20 cellular contexts compared by ENCODE assay signal in the genomic region with DNA sequence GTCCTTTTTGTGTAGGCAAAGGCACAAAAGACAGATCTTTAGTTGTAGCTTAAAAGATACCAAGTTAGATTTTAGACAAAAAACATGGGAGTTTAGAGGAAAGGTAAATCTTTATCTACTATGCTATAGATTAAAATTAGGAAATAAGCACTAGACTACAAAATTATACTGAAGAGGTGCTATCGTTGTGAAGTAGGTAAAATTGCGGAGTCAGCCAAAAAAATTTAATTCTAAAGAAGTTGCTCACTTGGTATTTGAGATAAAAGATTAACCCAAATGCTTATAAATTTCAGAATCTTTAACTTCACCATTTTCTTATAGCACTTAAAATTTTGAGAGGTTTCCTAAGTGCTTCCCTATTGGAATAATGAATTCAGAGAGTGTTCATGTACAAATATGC.
"Had no signal": no experiment of that assay in that cellular context is flagged by ENCODE, and none has a peak within 500 bp of the region (broad histone marks: within the 10 kb centered on the region; RNA-seq: fewer than 3 reads in every experiment).

No MANE protein-coding gene starts in this region.

- H2AFZ ChIP-seq: parathyroid adenoma had no signal

- H3K9ac ChIP-seq: parathyroid adenoma had no signal

- H3K36me3 ChIP-seq: adrenal gland, esophagus squamous epithelium, sigmoid colon, tibial artery had no signal

- H3K4me1 ChIP-seq: adrenal gland, esophagus squamous epithelium, parathyroid adenoma, sigmoid colon, tibial artery had no signal

- H3K79me2 ChIP-seq: parathyroid adenoma had no signal

- H3K9me3 ChIP-seq: adrenal gland, esophagus squamous epithelium, sigmoid colon, tibial artery had no signal

- H3K27ac ChIP-seq: adrenal gland, esophagus squamous epithelium, parathyroid adenoma, sigmoid colon, tibial artery had no signal

- H3K27me3 ChIP-seq: adrenal gland, esophagus squamous epithelium, sigmoid colon, tibial artery had no signal

- H3K9me3 Mint-ChIP-seq: mesothelial cell of epicardium, WTC11 had no signal

- H3K27ac Mint-ChIP-seq: activated CD4-positive, alpha-beta T cell treated with anti-CD3 and anti-CD28 coated beads for 36 hours; activated naive CD4-positive, alpha-beta T cell treated with anti-CD3 and anti-CD28 coated beads, Interleukin-2, amount 50 U/mL, for 72 hours; mesothelial cell of epicardium; natural killer cell treated with Interleukin-12 subunit alpha and Interleukin-12 subunit beta and Interleukin-15 and Interleukin-18, amount 100 ng/mL, for 72 hours; WTC11 had no signal

- DNase-seq: activated CD4-positive, alpha-beta T cell treated with anti-CD3 and anti-CD28 coated beads for 36 hours; activated CD4-positive, alpha-beta T cell treated with anti-CD3 and anti-CD28 coated beads, Interleukin-2, amount 50 U/mL, for 48 hours; activated gamma-delta T cell treated with Interleukin-2 at 50 U/mL for 16 hours; adrenal gland; cerebellar nuclear complex; cortex of kidney; esophagus squamous epithelium; left cardiac atrium; sigmoid colon; stimulated activated CD4-positive, alpha-beta T cell treated with anti-CD3 and anti-CD28 coated beads, Interleukin-1b, Interleukin-23, amount 100 ng/mL, for 48 hours; stimulated activated CD8-positive, alpha-beta memory T cell treated with anti-CD3 and anti-CD28 coated beads, Interleukin-4, amount 100 ng/mL, for 48 hours; stimulated activated naive CD4-positive, alpha-beta T cell treated with Interleukin-2 at 50 U/mL for 16 hours; substantia nigra; tibial artery had no signal

- H3K4me3 ChIP-seq: adrenal gland, esophagus squamous epithelium, lung, sigmoid colon, tibial artery had no signal

- H3K27me3 Mint-ChIP-seq: activated CD4-positive, alpha-beta T cell treated with anti-CD3 and anti-CD28 coated beads for 36 hours; natural killer cell treated with Interleukin-12 subunit alpha and Interleukin-12 subunit beta and Interleukin-15 and Interleukin-18, amount 100 ng/mL, for 72 hours had no signal

- H3K4me1 Mint-ChIP-seq: activated CD4-positive, alpha-beta T cell treated with anti-CD3 and anti-CD28 coated beads for 36 hours; mesothelial cell of epicardium; WTC11 had no signal

- H3K4me3 Mint-ChIP-seq: activated CD4-positive, alpha-beta T cell treated with anti-CD3 and anti-CD28 coated beads for 36 hours; mesothelial cell of epicardium; natural killer cell treated with Interleukin-12 subunit alpha and Interleukin-12 subunit beta and Interleukin-15 and Interleukin-18, amount 100 ng/mL, for 72 hours; WTC11 had no signal

- ATAC-seq: activated CD4-positive, alpha-beta T cell treated with anti-CD3 and anti-CD28 coated beads for 36 hours; activated naive CD4-positive, alpha-beta T cell treated with anti-CD3 and anti-CD28 coated beads, Interleukin-2, amount 50 U/mL, for 72 hours; left cardiac atrium; natural killer cell treated with Interleukin-12 subunit alpha and Interleukin-12 subunit beta and Interleukin-15 and Interleukin-18, amount 100 ng/mL, for 72 hours; WTC11 had no signal

- H3K36me3 Mint-ChIP-seq: activated naive CD4-positive, alpha-beta T cell treated with anti-CD3 and anti-CD28 coated beads, Interleukin-2, amount 50 U/mL, for 72 hours; mesothelial cell of epicardium; natural killer cell treated with Interleukin-12 subunit alpha and Interleukin-12 subunit beta and Interleukin-15 and Interleukin-18, amount 100 ng/mL, for 72 hours; WTC11 had no signal
